In the genomic region with DNA sequence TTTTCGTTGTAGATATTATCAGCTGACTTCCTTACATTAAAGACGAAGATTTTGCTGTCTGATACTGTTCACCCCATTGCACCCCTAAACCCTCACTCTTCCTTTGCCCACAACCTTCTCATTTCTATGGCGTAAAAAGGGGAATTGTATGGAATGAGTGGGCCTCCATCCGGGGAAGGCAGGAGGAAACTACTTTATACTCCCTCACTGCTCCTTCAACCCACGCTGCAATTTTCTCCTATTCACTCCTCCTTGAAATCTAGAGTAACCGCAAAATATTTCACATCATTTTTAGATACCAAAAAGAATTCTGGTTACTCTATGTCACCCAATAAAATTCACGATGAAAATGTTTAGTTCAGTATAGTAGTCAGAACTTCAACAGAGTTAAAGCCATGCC, we compare ENCODE assay signal across 7 cellular contexts.
"Had no signal": no experiment of that assay in that cellular context is flagged by ENCODE, and none has a peak within 500 bp of the region (broad histone marks: within the 10 kb centered on the region; RNA-seq: fewer than 3 reads in every experiment).

No MANE protein-coding gene starts in this region.

- H3K9me3 Mint-ChIP-seq: H9 had no signal

- H3K27ac Mint-ChIP-seq: H9 had no signal

- H3K4me3 Mint-ChIP-seq: H9 had no signal

- FAIRE-seq: H1, H54, HTR-8/SVneo had no signal

- H3K4me1 Mint-ChIP-seq: H9 had no signal

- H3K27ac ChIP-seq: GM23248 had no signal

- H3K4me3 ChIP-seq: GM23248 had no signal

- DNase-seq: GM23248, H9, HCEC 1CT, IMR-90 had no signal

- H2AFZ ChIP-seq: GM23248 had no signal
